Comparison of ENCODE assay signal across 8 cellular contexts in genomic region chr2:195898505-195898904, GRCh38.
DNase-seq lines count a peak whose midpoint lies in the region; ATAC-seq and TF ChIP-seq lines count a peak whose summit lies in the region.

No MANE protein-coding gene starts in this region.

- TF ChIP-seq CTCF in epithelial cell of esophagus (IDR thresholded peaks at IDR 0.05; ENCODE audit: insufficient read depth, low read depth, low read length, missing control alignments), result no peak

- peak; percentile 14 for DNase-seq in COR-L47 (lab: John Stamatoyannopoulos, UW)
- DNase-seq in NCI-H524 (lab: John Stamatoyannopoulos, UW), result peak; percentile 66 to 81
- DNase-seq in epithelial cell of esophagus (ENCODE audit: low read depth), result peak; percentile 88
- DNase-seq in myocyte (ENCODE audit: low read depth), result peak; percentile 97
- DNase-seq in NCI-H187 (lab: John Stamatoyannopoulos, UW), result no peak
- no peak for DNase-seq in stimulated activated naive CD4-positive, alpha-beta T cell (lab: John Stamatoyannopoulos, UW)
- no peak for DNase-seq in NCI-H345 (lab: John Stamatoyannopoulos, UW)

- no peak overlapping the region for H3K4me3 ChIP-seq in epithelial cell of esophagus (ENCODE audit: low read length)

- no peak for ATAC-seq in HG02759 (IDR thresholded peaks at IDR 0.05; ENCODE audit: unreplicated experiment)

Comparison
In these comparisons a context has a peak if more than half of its experiments do, and no peak if none do; other contexts are left out.
1. DNase-seq: peak in COR-L47 (single experiment), NCI-H524 (2 of 2), epithelial cell of esophagus (single experiment) and myocyte (single experiment); none in NCI-H187 (0 of 2), stimulated activated naive CD4-positive, alpha-beta T cell (0 of 6) and NCI-H345 (single experiment).